20 cellular contexts compared by ENCODE assay signal in genomic region chr1:235669277-235669676, GRCh38. TPM values are rescaled to one million over a fixed set of nuclear protein-coding genes. Genes with fewer than 3 reads are reported as not detected.
DNase-seq lines count a peak whose midpoint lies in the region; ATAC-seq, FAIRE-seq and TF ChIP-seq lines count a peak whose summit lies in the region.
"Had no signal": no experiment of that assay in that cellular context is flagged by ENCODE, and none has a peak within 500 bp of the region (broad histone marks: within the 10 kb centered on the region; RNA-seq: fewer than 3 reads in every experiment).

No MANE protein-coding gene starts in this region.

- no peak for DNase-seq in WTC11 (ENCODE audit: low spot score)
- DNase-seq in H1 (ENCODE audit: low read depth in 1 of 2, low spot score in 2 of 2), result no peak
- peak; percentile 67 for DNase-seq in islet precursor cell
- DNase-seq in SIG-M5 (lab: John Stamatoyannopoulos, UW), result no peak
- no peak for DNase-seq in hypothalamus (lab: John Stamatoyannopoulos, UW)
- no peak for DNase-seq in HuH-7.5 (ENCODE audit: low spot score)
- DNase-seq: 8988T; Caco-2; CD8-positive, alpha-beta T cell; DMS153; DND-41; GM23248; HFFc6 had no signal

- POLR2A ChIA-PET in WTC11 (lab: Charles Lee), result no interaction called here
- POLR2A ChIA-PET in H1 (lab: Charles Lee; ENCODE audit: partially characterized antibody), result interaction anchor here (0.9 to 2.0 kb wide), 8 partner anchors 9 to 164 kb away, joined by 3 to 6 read pairs (median 3); partner anchors contain the start of genes B3GALNT2 and GNG4

- H3K79me2 ChIP-seq in H1 (ENCODE audit: control insufficient read depth in 1 of 2, insufficient read depth in 2 of 2, low read length in 2 of 2), result peaks cover 0 to 33% of the 10 kb centered on the region in 2 experiments; a peak in 2 of 4 replicates

- no peak overlapping the region for H3K27ac ChIP-seq in BLaER1
- peak overlapping the region; percentile 78 for H3K27ac ChIP-seq in H1 (ENCODE audit: low read depth, low read length)
- H3K27ac ChIP-seq: C4-2B, GM23248 had no signal

- 62% methylated on average over 3 of the region's 3 CpGs; no CpG with 5 or more reads in 1 of the 2 experiments for WGBS in H1 (ENCODE audit: extremely low coverage in 1 of 2, insufficient coverage in 1 of 2, insufficient read length in 1 of 2, insufficient replicate concordance in 2 of 2, low coverage in 1 of 2, low lambda C conversion rate in 2 of 2, missing lambda C conversion rate in 1 of 2), 2 experiments

- H3K4me3 ChIP-seq in BLaER1 (0 out of 2 replicates have a peak overlapping the region, but pooled peaks have one; percentile 9), H1 (ENCODE audit: extremely low read depth in 1 of 4, insufficient read depth in 2 of 4, low read depth in 3 of 4, low read length in 4 of 4) (peak overlapping the region in 1 of 4 experiments; percentile 52; a peak in 1 of 8 replicates)
- H3K4me3 ChIP-seq: GM23248, HAP-1 had no signal

- H3K9me3 ChIP-seq in BLaER1, result peaks cover 47% of the 10 kb centered on the region
- H3K9me3 ChIP-seq in H1 (ENCODE audit: insufficient read depth in 2 of 2, low read depth in 1 of 2, low read length in 1 of 2), result no peaks in the 10 kb centered on the region

- no peak overlapping the region for H3K18ac ChIP-seq in H1 (ENCODE audit: extremely low read depth, low read length)

- H3K14ac ChIP-seq in H1 (ENCODE audit: insufficient read length), result no peak overlapping the region

- CTCF ChIA-PET in WTC11 (lab: Charles Lee) (no interaction called here), H1 (lab: Charles Lee; ENCODE audit: partially characterized antibody) (interaction anchor here (1.2 kb wide), 1 partner anchor 10 kb away, joined by 4 read pairs; no protein-coding TSS in a partner anchor)

- TF ChIP-seq POLR2A in H1 (IDR thresholded peaks at IDR 0.05; ENCODE audit: control extremely low read depth in 1 of 2, low read depth in 2 of 2, low read length in 2 of 2), result 0 out of 3 replicates have a peak, but pooled peaks of 1 of the 2 experiments have one; percentile 34

- H2BK120ac ChIP-seq in H1 (replicated peaks; ENCODE audit: low read depth, low read length), result no peak overlapping the region

- ATAC-seq in WTC11 (peak; percentile 30), GM21717 (IDR thresholded peaks at IDR 0.05; ENCODE audit: unreplicated experiment) (no peak)
- ATAC-seq: CD8-positive, alpha-beta T cell had no signal

- H3K4me2 ChIP-seq in BLaER1 (no peak overlapping the region), H1 (ENCODE audit: insufficient read depth in 1 of 2, low read depth in 2 of 2, low read length in 2 of 2) (no peak overlapping the region; a peak in 1 of 4 replicates)

- H3K79me1 ChIP-seq in H1 (ENCODE audit: low read depth, low read length), result no peaks in the 10 kb centered on the region

- H3K4ac ChIP-seq in H1 (replicated peaks; ENCODE audit: insufficient read length, low read depth, low read length), result no peak overlapping the region

- H3K9ac ChIP-seq in BLaER1, result no peak overlapping the region
- H3K9ac ChIP-seq in H1 (replicated peaks in 1 of 4; ENCODE audit: extremely low read depth in 1 of 4, low read depth in 3 of 4, low read length in 3 of 4), result no peak overlapping the region
- H3K9ac ChIP-seq: GM23248 had no signal

- no peak overlapping the region for H3K23ac ChIP-seq in H1 (ENCODE audit: insufficient read length)

- H3K4me1 ChIP-seq in BLaER1 (no peaks in the 10 kb centered on the region), H1 (replicated peaks in 1 of 4; ENCODE audit: control insufficient read depth in 3 of 4, insufficient read depth in 4 of 4, low read length in 3 of 4) (peaks cover 0 to 20% (median 11%) of the 10 kb centered on the region in 4 experiments; a peak in 5 of 7 replicates)
- H3K4me1 ChIP-seq: Caco-2, HAP-1 had no signal

- TF ChIP-seq CTCF in WTC11 (IDR thresholded peaks at IDR 0.05) (no peak), H1 (IDR thresholded peaks at IDR 0.05; ENCODE audit: control extremely low read depth in 1 of 3, insufficient read depth in 1 of 3, low read depth in 1 of 3, low read length in 3 of 3) (no peak)

- no peak overlapping the region for H2BK15ac ChIP-seq in H1 (ENCODE audit: low read length)

- no peaks in the 10 kb centered on the region for H3K27me3 ChIP-seq in BLaER1
- H3K27me3 ChIP-seq in H1 (replicated peaks in 1 of 4; ENCODE audit: control insufficient read depth in 3 of 4, extremely low read depth in 1 of 4, insufficient read depth in 3 of 4, low read length in 3 of 4), result no peaks in the 10 kb centered on the region

- no peak overlapping the region for H4K91ac ChIP-seq in H1 (replicated peaks; ENCODE audit: insufficient read length, low read length)

- peak overlapping the region; percentile 64; the same call in 1 of the 2 replicates for H2BK12ac ChIP-seq in H1 (ENCODE audit: low read depth, low read length)

- no peak overlapping the region for H4K5ac ChIP-seq in H1 (ENCODE audit: insufficient read length, low read depth, low read length)

- H3K9me3 Mint-ChIP-seq in WTC11, result peaks cover 54% of the 10 kb centered on the region

- no peak overlapping the region for H3K56ac ChIP-seq in H1 (replicated peaks; ENCODE audit: insufficient read length, low read depth, low read length)

- H4K20me1 ChIP-seq in BLaER1, result no peaks in the 10 kb centered on the region
- H4K20me1 ChIP-seq in H1 (replicated peaks in 1 of 2; ENCODE audit: control insufficient read depth in 1 of 2, insufficient read depth in 2 of 2, low read length in 2 of 2), result no peaks in the 10 kb centered on the region

- no peak for TF ChIP-seq RAD21 in H1 (IDR thresholded peaks at IDR 0.05 in 1 of 2, conservative IDR thresholded peaks at IDR 0.05 in 1 of 2; ENCODE audit: low read depth in 2 of 2, low read length in 2 of 2)

- TF ChIP-seq EP300 in H1 (IDR thresholded peaks at IDR 0.05; ENCODE audit: borderline replicate concordance in 1 of 2, low read depth in 2 of 2, low read length in 2 of 2), result no peak

- no peak overlapping the region for H2AK5ac ChIP-seq in H1 (ENCODE audit: low read depth, low read length)

- H2BK5ac ChIP-seq in H1 (ENCODE audit: low read depth, low read length), result peak overlapping the region; percentile 68; the same call in 1 of the 2 replicates

- H3K27me3 Mint-ChIP-seq in WTC11 (ENCODE audit: low read depth), result peaks cover 4% of the 10 kb centered on the region; the same call in 1 of the 2 replicates
- H3K27me3 Mint-ChIP-seq: CD4-positive, CD25-positive, alpha-beta regulatory T cell had no signal

- peaks cover 8% of the 10 kb centered on the region; the same call in 1 of the 2 replicates for H3K23me2 ChIP-seq in H1 (ENCODE audit: low read depth, low read length)

- H3K27ac Mint-ChIP-seq in WTC11, result peak overlapping the region; percentile 59
- H3K27ac Mint-ChIP-seq: CD4-positive, CD25-positive, alpha-beta regulatory T cell; CD8-positive, alpha-beta T cell; HFFc6 had no signal

- H3K4me1 Mint-ChIP-seq in WTC11, result peaks cover 19% of the 10 kb centered on the region

- peaks cover 56% of the 10 kb centered on the region for H3K36me3 Mint-ChIP-seq in WTC11

- no peak overlapping the region for H3K4me3 Mint-ChIP-seq in WTC11
- H3K4me3 Mint-ChIP-seq: CD4-positive, CD25-positive, alpha-beta regulatory T cell; CD8-positive, alpha-beta T cell; HFFc6 had no signal

- 0 out of 2 replicates have a peak overlapping the region, but pooled peaks have one; percentile 40 for H2BK20ac ChIP-seq in H1 (ENCODE audit: low read length)

- FAIRE-seq in H1 (lab: Jason Lieb, UNC), result peak; percentile 74
- FAIRE-seq: G401.6, GM12892 had no signal

- H3K36me3 ChIP-seq in BLaER1 (peaks cover 28% of the 10 kb centered on the region), H1 (ENCODE audit: control insufficient read depth in 2 of 4, insufficient read depth in 4 of 4, low read length in 3 of 4) (no peaks in the 10 kb centered on the region; a peak in 1 of 8 replicates)
- H3K36me3 ChIP-seq: HAP-1 had no signal

- H2AFZ ChIP-seq in H1 (ENCODE audit: low read length), result no peak overlapping the region
- H2AFZ ChIP-seq: GM23248 had no signal

- H4K8ac ChIP-seq in H1 (ENCODE audit: extremely low read depth, insufficient read depth, low read length), result no peak overlapping the region

TF ChIP-seq in WTC11, 78 proteins besides CTCF, POLR2A, EP300 and RAD21 (continues in another document):
- TF ChIP-seq KAT7 (CRISPR knock-in tag; IDR thresholded peaks at IDR 0.05; ENCODE audit: borderline replicate concordance) (no peak), FOXP1 (CRISPR knock-in tag; IDR thresholded peaks at IDR 0.05; ENCODE audit: borderline replicate concordance) (no peak)

TF ChIP-seq in H1, 55 proteins besides CTCF, POLR2A, EP300 and RAD21 (continues in another document):
- TF ChIP-seq RBBP5 (IDR thresholded peaks at IDR 0.05; ENCODE audit: borderline replicate concordance, low read depth, low read length), result no peak
- TF ChIP-seq TBP (IDR thresholded peaks at IDR 0.05; ENCODE audit: low read depth, low read length), result peak; percentile 9; the same call in 1 of the 2 replicates
- TF ChIP-seq EGR1 (IDR thresholded peaks at IDR 0.05; ENCODE audit: borderline replicate concordance, low read depth, low read length), result no peak
- no peak for TF ChIP-seq TCF12 (IDR thresholded peaks at IDR 0.05; ENCODE audit: low read depth, low read length)
- peak; percentile 42; the same call in 1 of the 2 replicates for TF ChIP-seq MAX (IDR thresholded peaks at IDR 0.05)
- peak; percentile 74; the same call in 1 of the 2 replicates for TF ChIP-seq E2F6 (IDR thresholded peaks at IDR 0.05)
- no peak for TF ChIP-seq CHD2 (IDR thresholded peaks at IDR 0.05; ENCODE audit: low read length)
- no peak for TF ChIP-seq CREB1 (IDR thresholded peaks at IDR 0.05)
- TF ChIP-seq TAF7 (optimal IDR thresholded peaks at IDR 0.05; ENCODE audit: borderline replicate concordance, low read depth, low read length), result peak; percentile 58

RNA-seq across cellular contexts. Expression of gene GNG4, which starts 19.7 kb away (rescaled TPM):
- total RNA-seq in WTC11 (2021), result 38.3 to 40.9 TPM (median 40.8 TPM) in 3 replicates
- total RNA-seq in H1 (2021; fragmentation: NEBNext Ultra II Directional; extraction: Animal tissue kit (Norgen Biotek cat#: 25700)), result 96.5 and 96.8 TPM in 2 replicates
- 95.5 and 121 TPM in 2 replicates for polyA plus RNA-seq in H1 (2011; rRNA removed)
- polyA plus RNA-seq in H1 (2011; cell fraction: cytosol; rRNA removed), result 90.5 TPM
- 63.4 TPM for polyA plus RNA-seq in H1 (2011; cell fraction: nucleus; rRNA removed)
- polyA plus RNA-seq in H1 (2012, experiment 1 of 2), result 68.1 to 92.9 TPM (median 76.7 TPM) in 4 replicates
- 94.3 TPM for polyA plus RNA-seq in H1 (2012, experiment 2 of 2)
- polyA plus RNA-seq in H1 (2013, experiment 1 of 2), result 57.1 TPM
- polyA plus RNA-seq in H1 (2013, experiment 2 of 2), result 59.0 TPM
- 81.3 and 104 TPM in 2 replicates for polyA minus RNA-seq in H1 (2011; rRNA and poly(A)+ RNA removed)
- 48.2 TPM for polyA minus RNA-seq in H1 (2011; cell fraction: cytosol; rRNA and poly(A)+ RNA removed)
- polyA minus RNA-seq in H1 (2011; cell fraction: nucleus; rRNA and poly(A)+ RNA removed), result 19.7 TPM
- total RNA-seq: CD4-positive, CD25-positive, alpha-beta regulatory T cell had no signal
- polyA plus RNA-seq: CD4-positive, CD25-positive, alpha-beta regulatory T cell had no signal
